Comparison of ENCODE assay signal across 8 cellular contexts in genomic region chr16:3443108-3444031, GRCh38. TPM values are rescaled to one million over a fixed set of nuclear protein-coding genes. Genes with fewer than 3 reads are reported as not detected.
DNase-seq lines count a peak whose midpoint lies in the region; ATAC-seq and TF ChIP-seq lines count a peak whose summit lies in the region.

TSS of gene NAA60 (plus strand) at chr16:3443680. CDS start at chr16:3476228, 32,548 bp downstream.
TSS of gene ZNF597 (minus strand) at chr16:3443504. CDS start at chr16:3443153, 351 bp downstream.

- H3K36me3 ChIP-seq in lung (ENCODE audit: control insufficient read depth in 2 of 2, insufficient read depth in 2 of 2, low read length in 2 of 2) = peaks cover 0 to 4% of the 10 kb centered on the region in 2 donors

- H3K27ac ChIP-seq in lung (ENCODE audit: low read depth in 1 of 2, low read length in 1 of 2) = peak within 1 kb of the TSS; percentile 77 to 85

- peak within 1 kb of the TSS; percentile 51 for H3K4me3 ChIP-seq in lung

- ATAC-seq in GM19025 (IDR thresholded peaks at IDR 0.05; ENCODE audit: low read depth, unreplicated experiment) (peak; percentile 83), HG03354 (IDR thresholded peaks at IDR 0.05; ENCODE audit: poor library complexity, severe bottlenecking, unreplicated experiment) (peak; percentile 86), lung (ENCODE audit: insufficient read depth, low FRiP score) (peak; percentile 96)

- no peaks in the 10 kb centered on the region for H3K27me3 ChIP-seq in lung (ENCODE audit: control insufficient read depth, insufficient read depth)

- no peaks in the 10 kb centered on the region for H3K4me1 ChIP-seq in lung (ENCODE audit: control insufficient read depth in 2 of 2, insufficient read depth in 2 of 2, low read length in 2 of 2)

- no peak for TF ChIP-seq CTCF in lung (IDR thresholded peaks at IDR 0.05; ENCODE audit: control extremely low read depth, extremely low read depth)

- WGBS in lung, 2 donors = 40 to 42% methylated on average over 61 of the region's 61 CpGs

- DNase-seq in AG08396 (ENCODE audit: low spot score) (peak; percentile 87), NCI-H69 (lab: John Stamatoyannopoulos, UW) (peak; percentile 96), lung (ENCODE audit: low spot score) (peak; percentile 87)
- DNase-seq in activated CD8-positive, alpha-beta memory T cell treated with anti-CD3 and anti-CD28 coated beads for 1 hour (ENCODE audit: extremely low read depth in 1 of 2, low read depth in 1 of 2) = peak; percentile 47 to 50
- DNase-seq in effector CD8-positive, alpha-beta T cell (lab: John Stamatoyannopoulos, UW) = peak; percentile 71
- DNase-seq in stimulated activated CD4-positive, alpha-beta T cell treated with anti-CD3 and anti-CD28 coated beads, TNF-alpha, amount 100 ng/mL, for 24 hours (ENCODE audit: low read depth in 3 of 3) = peak; percentile 54 to 77 (median 64)

- peaks cover 0 to 11% of the 10 kb centered on the region in 2 donors for H3K9me3 ChIP-seq in lung (ENCODE audit: control insufficient read depth in 2 of 2, insufficient read depth in 1 of 2, low read length in 1 of 2)

RNA-seq across cellular contexts. Expression of gene NAA60, which starts in this region (rescaled TPM):
- 10 to 100 TPM; 16.6 to 57.7 TPM for total RNA-seq in lung
- 10 to 100 TPM; 46.9 to 50.1 TPM for polyA plus RNA-seq in lung

RNA-seq across cellular contexts. Expression of gene ZNF597, which starts in this region (rescaled TPM):
- 1 to 10 TPM; 3.3 to 4.2 TPM for total RNA-seq in lung
- 1 to 10 TPM; 1.5 TPM for polyA plus RNA-seq in lung

Comparison
In these comparisons a context has a peak if more than half of its experiments do, and no peak if none do; other contexts are left out.
1. Peak in every context shown above with its lines: DNase-seq, ATAC-seq, H3K4me3 ChIP-seq and H3K27ac ChIP-seq.